In the genomic region with DNA sequence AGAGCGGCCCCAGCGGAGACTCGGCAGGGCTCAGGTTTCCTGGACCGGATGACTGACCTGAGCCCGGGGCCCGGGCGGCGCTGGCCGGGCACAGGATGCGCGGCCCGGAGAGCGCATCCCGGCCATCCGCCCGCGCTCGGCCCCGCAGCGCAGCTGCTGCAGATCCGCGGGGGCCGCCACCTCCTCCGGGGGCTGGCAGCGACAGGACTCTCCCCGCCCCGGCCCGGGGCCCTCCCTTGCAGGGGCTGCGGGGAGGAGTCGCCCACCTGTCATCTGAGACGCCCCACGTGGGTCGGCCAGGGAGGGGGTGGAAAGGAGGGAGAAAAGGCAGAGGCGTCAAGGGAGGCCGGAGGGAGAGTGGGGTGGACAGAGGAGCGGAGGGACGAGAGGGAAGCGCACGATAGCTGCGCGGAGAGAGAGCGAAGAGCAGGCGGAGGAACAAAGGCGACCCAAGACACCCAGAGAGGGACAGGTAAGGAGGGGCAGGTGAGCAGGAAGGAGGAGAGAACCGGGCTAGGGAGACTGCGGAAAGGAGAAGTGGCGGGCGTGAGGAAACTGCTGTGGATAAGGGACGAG, we compare ENCODE assay signal across 1 cellular context.
TF ChIP-seq lines count a peak whose summit lies in the region.

No MANE protein-coding gene starts in this region.

TF ChIP-seq in K562, 482 proteins besides CTCF, POLR2A, EP300 and RAD21 (continued from another document and continues in another):
- TF ChIP-seq PTBP1 (IDR thresholded peaks at IDR 0.05; ENCODE audit: low read depth, low read length) (no peak), ZNF184 (CRISPR knock-in tag; IDR thresholded peaks at IDR 0.05) (no peak), CREB1 (IDR thresholded peaks at IDR 0.05) (no peak), CREB1 (CRISPR knock-in tag; IDR thresholded peaks at IDR 0.05) (no peak), PHF21A (IDR thresholded peaks at IDR 0.05; ENCODE audit: borderline replicate concordance, low read depth) (no peak), PPARD (CRISPR knock-in tag; IDR thresholded peaks at IDR 0.05) (no peak), ZFP36 (IDR thresholded peaks at IDR 0.05; ENCODE audit: low read depth, low read length, partially characterized antibody) (no peak), HOMEZ (CRISPR knock-in tag; IDR thresholded peaks at IDR 0.05) (no peak), ZNF41 (CRISPR knock-in tag; conservative IDR thresholded peaks at IDR 0.05) (no peak), SUPT5H (IDR thresholded peaks at IDR 0.05) (no peak), KAT8 (IDR thresholded peaks at IDR 0.05; ENCODE audit: low read depth) (no peak), ZNF274 (IDR thresholded peaks at IDR 0.05; ENCODE audit: borderline replicate concordance, low read depth, low read length) (no peak), DNMT1 (IDR thresholded peaks at IDR 0.05) (peak; percentile 91; the same call in 1 of the 2 replicates), TEAD2 (tag; IDR thresholded peaks at IDR 0.05) (no peak), E2F6 (IDR thresholded peaks at IDR 0.05; ENCODE audit: borderline replicate concordance in 1 of 2, extremely low read depth in 1 of 2, insufficient read depth in 1 of 2, insufficient read length in 1 of 2, low read depth in 1 of 2, low read length in 1 of 2, poor library complexity in 1 of 2, severe bottlenecking in 1 of 2) (peak; percentile 92), ZNF347 (CRISPR knock-in tag; IDR thresholded peaks at IDR 0.05; ENCODE audit: low read depth) (no peak), MYBL2 (IDR thresholded peaks at IDR 0.05; ENCODE audit: low read depth) (no peak), MYBL2 (CRISPR knock-in tag; IDR thresholded peaks at IDR 0.05; ENCODE audit: borderline replicate concordance) (no peak), CHD1 (IDR thresholded peaks at IDR 0.05; ENCODE audit: low read length) (no peak), ZNF143 (CRISPR knock-in tag; IDR thresholded peaks at IDR 0.05) (0 out of 2 replicates have a peak, but pooled peaks have one; percentile 17), CHD2 (IDR thresholded peaks at IDR 0.05; ENCODE audit: low read depth, low read length) (no peak), ZNF444 (CRISPR knock-in tag; IDR thresholded peaks at IDR 0.05) (no peak), NCOA2 (IDR thresholded peaks at IDR 0.05; ENCODE audit: partially characterized antibody in 2 of 2) (no peak), SREBF1 (IDR thresholded peaks at IDR 0.05; ENCODE audit: borderline replicate concordance, low read depth, low read length) (no peak), NUFIP1 (IDR thresholded peaks at IDR 0.05; ENCODE audit: partially characterized antibody) (no peak), TAF1 (IDR thresholded peaks at IDR 0.05; ENCODE audit: control insufficient read depth, extremely low read depth, insufficient read depth, low read length, severe bottlenecking) (no peak), SREBF2 (CRISPR knock-in tag; IDR thresholded peaks at IDR 0.05) (no peak), CXXC5 (CRISPR knock-in tag; IDR thresholded peaks at IDR 0.05) (peak; percentile 49), ZNF253 (CRISPR knock-in tag; conservative IDR thresholded peaks at IDR 0.05) (no peak), STAT5A (IDR thresholded peaks at IDR 0.05; ENCODE audit: borderline replicate concordance, low read length) (no peak), RBM14 (IDR thresholded peaks at IDR 0.05; ENCODE audit: borderline replicate concordance, insufficient read depth, low read depth, low read length) (no peak), CBX1 (IDR thresholded peaks at IDR 0.05; ENCODE audit: low read depth) (no peak), THAP7 (CRISPR knock-in tag; IDR thresholded peaks at IDR 0.05) (no peak), ZNF174 (CRISPR knock-in tag; IDR thresholded peaks at IDR 0.05) (no peak), MAFF (IDR thresholded peaks at IDR 0.05; ENCODE audit: low read length) (no peak), GABPB2 (CRISPR knock-in tag; conservative IDR thresholded peaks at IDR 0.05) (no peak), ATF7 (IDR thresholded peaks at IDR 0.05) (no peak), RFX7 (CRISPR knock-in tag; IDR thresholded peaks at IDR 0.05) (no peak), NFATC3 (IDR thresholded peaks at IDR 0.05) (no peak), ZNF212 (CRISPR knock-in tag; IDR thresholded peaks at IDR 0.05) (no peak), SLC30A9 (CRISPR knock-in tag; IDR thresholded peaks at IDR 0.05) (no peak), ZNF699 (CRISPR knock-in tag; IDR thresholded peaks at IDR 0.05; ENCODE audit: insufficient replicate concordance) (no peak), TRIM24 (IDR thresholded peaks at IDR 0.05) (0 out of 4 replicates have a peak, but pooled peaks of 1 of the 2 experiments have one; percentile 21), HEY1 (CRISPR knock-in tag; IDR thresholded peaks at IDR 0.05; ENCODE audit: borderline replicate concordance) (no peak), ZKSCAN1 (IDR thresholded peaks at IDR 0.05; ENCODE audit: low read depth, low read length) (no peak), ETS2 (tag; IDR thresholded peaks at IDR 0.05; ENCODE audit: borderline replicate concordance, poor library complexity, severe bottlenecking) (no peak), CBX2 (IDR thresholded peaks at IDR 0.05; ENCODE audit: insufficient read depth, low read length, poor library complexity, severe bottlenecking) (no peak), NFE2 (IDR thresholded peaks at IDR 0.05; ENCODE audit: low read depth) (no peak), ESRRB (CRISPR knock-in tag; IDR thresholded peaks at IDR 0.05; ENCODE audit: borderline replicate concordance) (no peak), PRMT5 (CRISPR knock-in tag; IDR thresholded peaks at IDR 0.05) (no peak), NONO (IDR thresholded peaks at IDR 0.05; ENCODE audit: low read depth in 2 of 2, low read length in 1 of 2) (no peak), ZHX1 (conservative IDR thresholded peaks at IDR 0.05; ENCODE audit: low read length) (no peak), MECOM (CRISPR knock-in tag; IDR thresholded peaks at IDR 0.05) (no peak), HNRNPUL1 (IDR thresholded peaks at IDR 0.05; ENCODE audit: low read length) (no peak)
- TF ChIP-seq, protein P1, sequence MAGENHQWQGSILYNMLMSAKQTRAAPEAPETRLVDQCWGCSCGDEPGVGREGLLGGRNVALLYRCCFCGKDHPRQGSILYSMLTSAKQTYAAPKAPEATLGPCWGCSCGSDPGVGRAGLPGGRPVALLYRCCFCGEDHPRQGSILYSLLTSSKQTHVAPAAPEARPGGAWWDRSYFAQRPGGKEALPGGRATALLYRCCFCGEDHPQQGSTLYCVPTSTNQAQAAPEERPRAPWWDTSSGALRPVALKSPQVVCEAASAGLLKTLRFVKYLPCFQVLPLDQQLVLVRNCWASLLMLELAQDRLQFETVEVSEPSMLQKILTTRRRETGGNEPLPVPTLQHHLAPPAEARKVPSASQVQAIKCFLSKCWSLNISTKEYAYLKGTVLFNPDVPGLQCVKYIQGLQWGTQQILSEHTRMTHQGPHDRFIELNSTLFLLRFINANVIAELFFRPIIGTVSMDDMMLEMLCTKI (IDR thresholded peaks at IDR 0.05; ENCODE audit: partially characterized antibody) = no peak
- TF ChIP-seq, protein P2, sequence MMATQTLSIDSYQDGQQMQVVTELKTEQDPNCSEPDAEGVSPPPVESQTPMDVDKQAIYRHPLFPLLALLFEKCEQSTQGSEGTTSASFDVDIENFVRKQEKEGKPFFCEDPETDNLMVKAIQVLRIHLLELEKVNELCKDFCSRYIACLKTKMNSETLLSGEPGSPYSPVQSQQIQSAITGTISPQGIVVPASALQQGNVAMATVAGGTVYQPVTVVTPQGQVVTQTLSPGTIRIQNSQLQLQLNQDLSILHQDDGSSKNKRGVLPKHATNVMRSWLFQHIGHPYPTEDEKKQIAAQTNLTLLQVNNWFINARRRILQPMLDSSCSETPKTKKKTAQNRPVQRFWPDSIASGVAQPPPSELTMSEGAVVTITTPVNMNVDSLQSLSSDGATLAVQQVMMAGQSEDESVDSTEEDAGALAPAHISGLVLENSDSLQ (IDR thresholded peaks at IDR 0.05) = no peak
- TF ChIP-seq, protein P3, sequence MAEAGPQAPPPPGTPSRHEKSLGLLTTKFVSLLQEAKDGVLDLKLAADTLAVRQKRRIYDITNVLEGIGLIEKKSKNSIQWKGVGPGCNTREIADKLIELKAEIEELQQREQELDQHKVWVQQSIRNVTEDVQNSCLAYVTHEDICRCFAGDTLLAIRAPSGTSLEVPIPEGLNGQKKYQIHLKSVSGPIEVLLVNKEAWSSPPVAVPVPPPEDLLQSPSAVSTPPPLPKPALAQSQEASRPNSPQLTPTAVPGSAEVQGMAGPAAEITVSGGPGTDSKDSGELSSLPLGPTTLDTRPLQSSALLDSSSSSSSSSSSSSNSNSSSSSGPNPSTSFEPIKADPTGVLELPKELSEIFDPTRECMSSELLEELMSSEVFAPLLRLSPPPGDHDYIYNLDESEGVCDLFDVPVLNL (CRISPR knock-in tag; IDR thresholded peaks at IDR 0.05; ENCODE audit: low read depth) = no peak
- TF ChIP-seq, protein P4, sequence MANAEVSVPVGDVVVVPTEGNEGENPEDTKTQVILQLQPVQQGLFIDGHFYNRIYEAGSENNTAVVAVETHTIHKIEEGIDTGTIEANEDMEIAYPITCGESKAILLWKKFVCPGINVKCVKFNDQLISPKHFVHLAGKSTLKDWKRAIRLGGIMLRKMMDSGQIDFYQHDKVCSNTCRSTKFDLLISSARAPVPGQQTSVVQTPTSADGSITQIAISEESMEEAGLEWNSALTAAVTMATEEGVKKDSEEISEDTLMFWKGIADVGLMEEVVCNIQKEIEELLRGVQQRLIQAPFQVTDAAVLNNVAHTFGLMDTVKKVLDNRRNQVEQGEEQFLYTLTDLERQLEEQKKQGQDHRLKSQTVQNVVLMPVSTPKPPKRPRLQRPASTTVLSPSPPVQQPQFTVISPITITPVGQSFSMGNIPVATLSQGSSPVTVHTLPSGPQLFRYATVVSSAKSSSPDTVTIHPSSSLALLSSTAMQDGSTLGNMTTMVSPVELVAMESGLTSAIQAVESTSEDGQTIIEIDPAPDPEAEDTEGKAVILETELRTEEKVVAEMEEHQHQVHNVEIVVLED (CRISPR knock-in tag; IDR thresholded peaks at IDR 0.05) = no peak
- TF ChIP-seq, protein P5, sequence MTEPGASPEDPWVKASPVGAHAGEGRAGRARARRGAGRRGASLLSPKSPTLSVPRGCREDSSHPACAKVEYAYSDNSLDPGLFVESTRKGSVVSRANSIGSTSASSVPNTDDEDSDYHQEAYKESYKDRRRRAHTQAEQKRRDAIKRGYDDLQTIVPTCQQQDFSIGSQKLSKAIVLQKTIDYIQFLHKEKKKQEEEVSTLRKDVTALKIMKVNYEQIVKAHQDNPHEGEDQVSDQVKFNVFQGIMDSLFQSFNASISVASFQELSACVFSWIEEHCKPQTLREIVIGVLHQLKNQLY (CRISPR knock-in tag; conservative IDR thresholded peaks at IDR 0.05) = no peak
- TF ChIP-seq, protein P6, sequence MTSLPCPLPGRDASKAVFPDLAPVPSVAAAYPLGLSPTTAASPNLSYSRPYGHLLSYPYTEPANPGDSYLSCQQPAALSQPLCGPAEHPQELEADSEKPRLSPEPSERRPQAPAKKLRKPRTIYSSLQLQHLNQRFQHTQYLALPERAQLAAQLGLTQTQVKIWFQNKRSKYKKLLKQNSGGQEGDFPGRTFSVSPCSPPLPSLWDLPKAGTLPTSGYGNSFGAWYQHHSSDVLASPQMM (CRISPR knock-in tag; IDR thresholded peaks at IDR 0.05) = no peak
- TF ChIP-seq, protein P7, sequence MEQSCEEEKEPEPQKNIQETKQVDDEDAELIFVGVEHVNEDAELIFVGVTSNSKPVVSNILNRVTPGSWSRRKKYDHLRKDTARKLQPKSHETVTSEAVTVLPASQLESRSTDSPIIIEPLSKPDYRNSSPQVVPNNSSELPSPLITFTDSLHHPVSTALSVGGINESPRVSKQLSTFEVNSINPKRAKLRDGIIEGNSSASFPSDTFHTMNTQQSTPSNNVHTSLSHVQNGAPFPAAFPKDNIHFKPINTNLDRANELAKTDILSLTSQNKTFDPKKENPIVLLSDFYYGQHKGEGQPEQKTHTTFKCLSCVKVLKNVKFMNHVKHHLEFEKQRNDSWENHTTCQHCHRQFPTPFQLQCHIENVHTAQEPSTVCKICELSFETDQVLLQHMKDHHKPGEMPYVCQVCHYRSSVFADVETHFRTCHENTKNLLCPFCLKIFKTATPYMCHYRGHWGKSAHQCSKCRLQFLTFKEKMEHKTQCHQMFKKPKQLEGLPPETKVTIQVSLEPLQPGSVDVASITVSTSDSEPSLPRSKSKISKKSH (CRISPR knock-in tag; IDR thresholded peaks at IDR 0.05) = no peak
